ENCODE assay signal across 27 cellular contexts in genomic region chr7:154910977-154911376, GRCh38.
"Had no signal": no experiment of that assay in that cellular context is flagged by ENCODE, and none has a peak within 500 bp of the region (broad histone marks: within the 10 kb centered on the region; RNA-seq: fewer than 3 reads in every experiment).

No MANE protein-coding gene starts in this region.

- H3K9me3 ChIP-seq: neutrophil, right lobe of liver, testis, thyroid gland, transverse colon, upper lobe of right lung had no signal

- H3K27ac ChIP-seq: left ventricle myocardium inferior, neutrophil, right atrium auricular region, right lobe of liver, stomach, testis, thyroid gland, transverse colon, upper lobe of right lung had no signal

- H3K36me3 ChIP-seq: left ventricle myocardium inferior, neutrophil, right atrium auricular region, right lobe of liver, stomach, thyroid gland, transverse colon, upper lobe of right lung had no signal

- H3K27me3 ChIP-seq: right atrium auricular region, right lobe of liver, testis, thyroid gland had no signal

- H3K4me1 ChIP-seq: testis had no signal

- DNase-seq: hypothalamus; immature natural killer cell; left ventricle myocardium inferior; mesendoderm; midbrain; mucosa of descending colon; naive thymus-derived CD8-positive, alpha-beta T cell; occipital lobe; right lobe of liver; stimulated activated CD4-positive, alpha-beta T cell treated with anti-CD3 and anti-CD28 coated beads, Interleukin-12 subunit alpha, Interleukin-12 subunit beta, amount 100 ng/mL, for 4 hours; stimulated activated CD4-positive, alpha-beta T cell treated with anti-CD3 and anti-CD28 coated beads, Interleukin-15, amount 100 ng/mL, for 24 hours; stimulated activated CD4-positive, alpha-beta T cell treated with anti-CD3 and anti-CD28 coated beads, Interleukin-2, amount 100 ng/mL, for 24 hours; stimulated activated CD4-positive, alpha-beta T cell treated with anti-CD3 and anti-CD28 coated beads, Interleukin-4, amount 100 ng/mL, for 1 hour; stimulated activated naive B cell treated with anti-CD40 and anti-IgM and Interleukin-4, amounts not matched to agents 10 μg/mL and 1 μg/mL and 100 μg/mL, for 72 hours; stimulated activated naive CD8-positive, alpha-beta T cell treated with anti-CD3 and anti-CD28 coated beads, Interleukin-15, Interleukin-2, amounts not matched to agents 100 U/mL and 50 U/mL, for 24 hours; stomach; testis; thyroid gland; transverse colon; upper lobe of right lung had no signal

- ATAC-seq: mucosa of descending colon; naive thymus-derived CD8-positive, alpha-beta T cell; right lobe of liver; stimulated activated naive B cell treated with anti-CD40 and anti-IgM and Interleukin-4, amounts not matched to agents 10 μg/mL and 1 μg/mL and 100 μg/mL, for 72 hours; stimulated activated naive CD8-positive, alpha-beta T cell treated with anti-CD3 and anti-CD28 coated beads, Interleukin-15, Interleukin-2, amounts not matched to agents 100 U/mL and 50 U/mL, for 24 hours; upper lobe of right lung had no signal

- FAIRE-seq: islet of Langerhans, urothelium cell line had no signal

- H3K9ac ChIP-seq: parathyroid adenoma had no signal

- H3K4me3 ChIP-seq: left ventricle myocardium inferior, lung, mucosa of descending colon, right atrium auricular region, right lobe of liver, smooth muscle cell, stomach, testis, thyroid gland, transverse colon, upper lobe of right lung had no signal
